Comparison of ENCODE assay signal across 11 cellular contexts in genomic region chr11:66326261-66327111, GRCh38. TPM values are rescaled to one million over a fixed set of nuclear protein-coding genes. Genes with fewer than 3 reads are reported as not detected.
DNase-seq lines count a peak whose midpoint lies in the region; ATAC-seq and TF ChIP-seq lines count a peak whose summit lies in the region.
"Had no signal": no experiment of that assay in that cellular context is flagged by ENCODE, and none has a peak within 500 bp of the region (broad histone marks: within the 10 kb centered on the region; RNA-seq: fewer than 3 reads in every experiment).

No MANE protein-coding gene starts in this region.

- no peak for ATAC-seq in HG02571 (IDR thresholded peaks at IDR 0.05; ENCODE audit: unreplicated experiment)
- ATAC-seq: GM12878 had no signal

- peak overlapping the region; percentile 18 for H2BK5ac ChIP-seq in trophoblast cell (ENCODE audit: low read depth, low read length, poor library complexity)

- WGBS in esophagus muscularis mucosa = 41% methylated on average over 6 of the region's 21 CpGs
- WGBS in trophoblast cell (ENCODE audit: extremely low coverage, insufficient coverage, insufficient read length) = no CpG with 5 or more reads among the region's 21 CpGs

- H3K9ac ChIP-seq in trophoblast cell (ENCODE audit: low read length) = no peak overlapping the region

- intact Hi-C loops in esophagus muscularis mucosa (cut with DNase I) = no loop called here

- H3K4ac ChIP-seq in trophoblast cell (ENCODE audit: low read depth, low read length) = peak overlapping the region; percentile 41

- peaks cover 4% of the 10 kb centered on the region; the same call in 1 of the 2 replicates for H3K9me3 ChIP-seq in DOHH2 (ENCODE audit: control insufficient read depth, insufficient read depth, low read length)
- H3K9me3 ChIP-seq in esophagus muscularis mucosa = no peaks in the 10 kb centered on the region
- H3K9me3 ChIP-seq in trophoblast cell (ENCODE audit: insufficient read depth, low read depth, low read length) = peaks cover 4% of the 10 kb centered on the region
- H3K9me3 ChIP-seq in BE2C = no peaks in the 10 kb centered on the region

- no peaks in the 10 kb centered on the region for H3F3A ChIP-seq in DOHH2 (ENCODE audit: control insufficient read depth, insufficient read depth)

- H3K4me3 ChIP-seq in DOHH2 (ENCODE audit: low read length) (peak overlapping the region; percentile 32; the same call in 1 of the 2 replicates), esophagus muscularis mucosa (no peak overlapping the region), trophoblast cell (ENCODE audit: low read depth, low read length) (no peak overlapping the region), BE2C (ENCODE audit: low read depth, low read length) (no peak overlapping the region)
- H3K4me3 ChIP-seq: GM12878 had no signal

- peak overlapping the region; percentile 42 for H3K18ac ChIP-seq in trophoblast cell (ENCODE audit: low read length)

- H4K20me1 ChIP-seq in DOHH2 (ENCODE audit: control insufficient read depth, insufficient read depth, low read depth, low read length) = no peaks in the 10 kb centered on the region

- no peaks in the 10 kb centered on the region for H3K9me2 ChIP-seq in DOHH2 (replicated peaks; ENCODE audit: control insufficient read depth, low read length)

- peak overlapping the region; percentile 92 for H4K91ac ChIP-seq in trophoblast cell (ENCODE audit: low read depth, low read length)

- H3K4me2 ChIP-seq in DOHH2 (ENCODE audit: low read length) (peak overlapping the region; percentile 65), trophoblast cell (ENCODE audit: low read length) (no peak overlapping the region)

- peak overlapping the region; percentile 53 for H2BK12ac ChIP-seq in trophoblast cell (ENCODE audit: low read length)

- no peak overlapping the region for H3K23ac ChIP-seq in trophoblast cell (ENCODE audit: low read length)

- H3K79me2 ChIP-seq in DOHH2 (ENCODE audit: control insufficient read depth, low read length) (no peaks in the 10 kb centered on the region), trophoblast cell (ENCODE audit: control insufficient read depth, insufficient read depth, low read length, poor library complexity) (peaks cover 2% of the 10 kb centered on the region)

- H3K36me3 ChIP-seq in DOHH2 (ENCODE audit: control insufficient read depth, low read length) = no peaks in the 10 kb centered on the region
- no peaks in the 10 kb centered on the region for H3K36me3 ChIP-seq in esophagus muscularis mucosa
- no peaks in the 10 kb centered on the region for H3K36me3 ChIP-seq in trophoblast cell (ENCODE audit: control insufficient read depth in 1 of 2, insufficient read depth in 2 of 2, low read length in 2 of 2)
- no peaks in the 10 kb centered on the region for H3K36me3 ChIP-seq in BE2C

- no peak for TF ChIP-seq CTCF in DOHH2 (IDR thresholded peaks at IDR 0.05; ENCODE audit: low read depth, low read length, poor library complexity, severe bottlenecking)
- no peak for TF ChIP-seq CTCF in esophagus muscularis mucosa (IDR thresholded peaks at IDR 0.05)
- TF ChIP-seq CTCF in BE2C (IDR thresholded peaks at IDR 0.05; ENCODE audit: low read depth, low read length) = no peak

- H3K27me3 ChIP-seq in DOHH2 (ENCODE audit: control insufficient read depth, low read length) (no peaks in the 10 kb centered on the region), esophagus muscularis mucosa (no peaks in the 10 kb centered on the region), trophoblast cell (ENCODE audit: insufficient read depth, low read length) (no peaks in the 10 kb centered on the region), BE2C (no peaks in the 10 kb centered on the region)

- no peak overlapping the region for H2AFZ ChIP-seq in trophoblast cell (ENCODE audit: insufficient read depth, low read length, poor library complexity)

- H4K12ac ChIP-seq in trophoblast cell (ENCODE audit: low read depth, low read length) = no peak overlapping the region

- H3K4me1 ChIP-seq in DOHH2 (ENCODE audit: control insufficient read depth, low read length) (peaks cover 47% of the 10 kb centered on the region), esophagus muscularis mucosa (peaks cover 34 to 45% (median 44%) of the 10 kb centered on the region in 4 donors), trophoblast cell (ENCODE audit: control insufficient read depth in 1 of 2, insufficient read depth in 2 of 2, low read length in 2 of 2) (peaks cover 43 to 49% of the 10 kb centered on the region in 2 experiments), BE2C (peaks cover 22% of the 10 kb centered on the region)

- TF ChIP-seq EP300 in esophagus muscularis mucosa (IDR thresholded peaks at IDR 0.05) = no peak

- H4K8ac ChIP-seq in trophoblast cell (ENCODE audit: low read depth, low read length) = peak overlapping the region; percentile 55

- H2BK120ac ChIP-seq in trophoblast cell (ENCODE audit: insufficient read depth, low read length, poor library complexity) = peak overlapping the region; percentile 75

- peak overlapping the region; percentile 47 for H3K14ac ChIP-seq in trophoblast cell (ENCODE audit: low read length)

- peaks cover 23% of the 10 kb centered on the region for H3K79me1 ChIP-seq in trophoblast cell (ENCODE audit: low read length)

- TF ChIP-seq POLR2A in esophagus muscularis mucosa (IDR thresholded peaks at IDR 0.05; ENCODE audit: low read depth) = no peak

- peak; percentile 64 for DNase-seq in SK-N-DZ (ENCODE audit: low spot score)
- DNase-seq in esophagus muscularis mucosa (ENCODE audit: extremely low spot score) = no peak
- DNase-seq in trophoblast cell = no peak
- no peak for DNase-seq in BE2C
- DNase-seq in DMS79 treated with DMSO at 0.1 percent for 48 hours (lab: John Stamatoyannopoulos, UW) = no peak
- DNase-seq in anterior cingulate cortex (lab: John Stamatoyannopoulos, UW) = no peak
- DNase-seq: hippocampal formation had no signal

- H2AK5ac ChIP-seq in trophoblast cell (ENCODE audit: low read length) = peak overlapping the region; percentile 83

- H3K27ac ChIP-seq in DOHH2 (ENCODE audit: low read depth, low read length) (no peak overlapping the region), esophagus muscularis mucosa (replicated peaks in 1 of 4) (peak overlapping the region; percentile 52 to 78 (median 68)), trophoblast cell (ENCODE audit: low read depth, low read length) (peak overlapping the region; percentile 54)
- H3K27ac ChIP-seq: VCaP had no signal

RNA-seq across cellular contexts. Expression of gene CD248, which starts 9.6 kb away (rescaled TPM):
- polyA plus RNA-seq in SK-N-DZ (2014; cell fraction: cytosol; rRNA removed) = 10.9 and 12.6 TPM in 2 replicates
- 4.7 and 5.3 TPM in 2 replicates for polyA plus RNA-seq in SK-N-DZ (2014; cell fraction: nucleus; rRNA removed)
- 10 to 100 TPM; 23.0 to 83.8 (median 33.0) TPM for total RNA-seq in esophagus muscularis mucosa
- 22.3 and 23.5 TPM in 2 replicates for polyA plus RNA-seq in trophoblast cell (2013)
- polyA plus RNA-seq in BE2C (2012; ENCODE audit: insufficient read depth, insufficient read length, low read depth) = 93.0 TPM

RNA-seq across cellular contexts. Expression of gene RIN1, which starts 9.7 kb away (rescaled TPM):
- polyA plus RNA-seq in SK-N-DZ (2014; cell fraction: cytosol; rRNA removed) = 3.2 and 3.8 TPM in 2 replicates
- polyA plus RNA-seq in SK-N-DZ (2014; cell fraction: nucleus; rRNA removed) = 5.6 and 15.1 TPM in 2 replicates
- total RNA-seq in esophagus muscularis mucosa = 1 to 10 TPM; 3.1 to 6.6 (median 4.5) TPM
- polyA plus RNA-seq in trophoblast cell (2013) = 3.6 and 3.7 TPM in 2 replicates
- 18.0 TPM for polyA plus RNA-seq in BE2C (2012; ENCODE audit: insufficient read depth, insufficient read length, low read depth)

RNA-seq across cellular contexts. Expression of gene BRMS1, which starts 18.4 kb away (rescaled TPM):
- polyA plus RNA-seq in SK-N-DZ (2014; cell fraction: cytosol; rRNA removed) = 90.6 and 91.7 TPM in 2 replicates
- 69.4 and 98.9 TPM in 2 replicates for polyA plus RNA-seq in SK-N-DZ (2014; cell fraction: nucleus; rRNA removed)
- total RNA-seq in esophagus muscularis mucosa = 10 to 100 TPM; 22.8 to 35.1 (median 34.1) TPM
- polyA plus RNA-seq in trophoblast cell (2013) = 39.3 and 39.5 TPM in 2 replicates
- 109 TPM for polyA plus RNA-seq in BE2C (2012; ENCODE audit: insufficient read depth, insufficient read length, low read depth)

RNA-seq across cellular contexts. Expression of gene B4GAT1, which starts 20.9 kb away (rescaled TPM):
- polyA plus RNA-seq in SK-N-DZ (2014; cell fraction: cytosol; rRNA removed) = 67.1 and 84.2 TPM in 2 replicates
- polyA plus RNA-seq in SK-N-DZ (2014; cell fraction: nucleus; rRNA removed) = 30.3 and 33.2 TPM in 2 replicates
- total RNA-seq in esophagus muscularis mucosa = 10 to 100 TPM; 32.0 to 71.4 (median 50.0) TPM
- 15.7 and 15.9 TPM in 2 replicates for polyA plus RNA-seq in trophoblast cell (2013)
- polyA plus RNA-seq in BE2C (2012; ENCODE audit: insufficient read depth, insufficient read length, low read depth) = 52.0 TPM

RNA-seq across cellular contexts. Expression of gene TMEM151A, which starts 34.8 kb away (rescaled TPM):
- polyA plus RNA-seq in SK-N-DZ (2014; cell fraction: cytosol; rRNA removed) = 3.3 and 4.1 TPM in 2 replicates
- polyA plus RNA-seq in SK-N-DZ (2014; cell fraction: nucleus; rRNA removed) = 1.2 and 2.7 TPM in 2 replicates
- total RNA-seq in esophagus muscularis mucosa = under 1 TPM; 0.42 to 0.71 (median 0.54) TPM
- 0.10 and 0.12 TPM in 2 replicates for polyA plus RNA-seq in trophoblast cell (2013)
- 16.8 TPM for polyA plus RNA-seq in BE2C (2012; ENCODE audit: insufficient read depth, insufficient read length, low read depth)
- total RNA-seq: GM12878 had no signal
- polyA plus RNA-seq: GM12878 had no signal
